In the genomic region with DNA sequence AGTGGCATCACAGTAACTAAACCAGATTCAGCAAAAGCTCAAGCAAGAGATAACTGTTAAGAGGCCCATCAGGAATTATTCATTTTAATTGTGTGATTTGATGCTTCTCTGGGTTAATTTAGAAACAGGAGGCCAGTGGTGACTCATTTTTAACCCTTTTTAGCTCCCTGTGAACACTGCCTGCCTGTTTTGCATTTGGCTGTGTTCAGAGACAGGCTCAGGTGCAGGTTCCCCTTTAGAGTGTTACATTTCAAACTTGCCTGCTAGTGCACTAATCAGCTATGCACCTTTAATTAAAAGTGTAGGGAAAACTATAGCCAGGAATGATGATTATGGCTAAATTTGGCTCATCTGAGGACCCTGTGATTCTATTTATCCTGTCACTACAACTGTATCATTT, we compare ENCODE assay signal across 13 cellular contexts. TPM values are rescaled to one million over a fixed set of nuclear protein-coding genes. Genes with fewer than 3 reads are reported as not detected.
DNase-seq lines count a peak whose midpoint lies in the region; ATAC-seq and TF ChIP-seq lines count a peak whose summit lies in the region.
"Had no signal": no experiment of that assay in that cellular context is flagged by ENCODE, and none has a peak within 500 bp of the region (broad histone marks: within the 10 kb centered on the region; RNA-seq: fewer than 3 reads in every experiment).

No MANE protein-coding gene starts in this region.

- no peak overlapping the region for H3K23ac ChIP-seq in mesenchymal stem cell (ENCODE audit: low read length in 2 of 2)

- peaks cover 6% of the 10 kb centered on the region for H3K79me1 ChIP-seq in mesenchymal stem cell (replicated peaks; ENCODE audit: low read length, poor library complexity, severe bottlenecking)

- no peak overlapping the region for H3K27ac Mint-ChIP-seq in activated CD8-positive, alpha-beta memory T cell treated with anti-CD3 and anti-CD28 coated beads, Interleukin-2, amount 10 ng/mL, durations not matched to agents 7 days and 5 days
- H3K27ac Mint-ChIP-seq in mesothelial cell of epicardium: no peak overlapping the region
- H3K27ac Mint-ChIP-seq: activated CD4-positive, alpha-beta T cell treated with anti-CD3 and anti-CD28 coated beads, Interleukin-2, amount 10 ng/mL, durations not matched to agents 24 days and 14 days; HFFc6 had no signal

- no peak overlapping the region for H3K4me2 ChIP-seq in mesenchymal stem cell (ENCODE audit: low read length, poor library complexity, severe bottlenecking)

- H3K27me3 ChIP-seq in mesenchymal stem cell (ENCODE audit: control insufficient read depth in 1 of 2, insufficient read depth in 1 of 2, low read length in 2 of 2): no peaks in the 10 kb centered on the region
- H3K27me3 ChIP-seq: BLaER1 treated with 17β-estradiol and CSF1 and Interleukin-3, amounts not matched to agents 10 nM and 100 nM had no signal

- no peak overlapping the region for H3K14ac ChIP-seq in mesenchymal stem cell (ENCODE audit: low read length in 2 of 2)

- no peak overlapping the region for H2BK15ac ChIP-seq in mesenchymal stem cell (ENCODE audit: low read depth, poor library complexity, severe bottlenecking)

- H4K91ac ChIP-seq in mesenchymal stem cell (ENCODE audit: low read length): no peak overlapping the region

- no peak overlapping the region for H3K4me3 ChIP-seq in mesenchymal stem cell (ENCODE audit: insufficient read depth in 1 of 2, low read depth in 1 of 2, low read length in 2 of 2)
- H3K4me3 ChIP-seq: BLaER1 treated with 17β-estradiol and CSF1 and Interleukin-3, amounts not matched to agents 10 nM and 100 nM had no signal

- H3K4me1 ChIP-seq in mesenchymal stem cell (ENCODE audit: control insufficient read depth, insufficient read depth, low read depth, low read length): peaks cover 1% of the 10 kb centered on the region
- H3K4me1 ChIP-seq: parathyroid adenoma had no signal

- peaks cover 77% of the 10 kb centered on the region for H3K4me1 Mint-ChIP-seq in activated CD8-positive, alpha-beta memory T cell treated with anti-CD3 and anti-CD28 coated beads, Interleukin-2, amount 10 ng/mL, durations not matched to agents 7 days and 5 days
- H3K4me1 Mint-ChIP-seq in mesothelial cell of epicardium: peaks cover 14% of the 10 kb centered on the region

- H2BK120ac ChIP-seq in mesenchymal stem cell (ENCODE audit: low read depth, low read length): no peak overlapping the region

- H2BK5ac ChIP-seq in mesenchymal stem cell (ENCODE audit: low read depth, low read length, poor library complexity, severe bottlenecking): no peak overlapping the region

- no peaks in the 10 kb centered on the region for H3K9me3 ChIP-seq in mesenchymal stem cell (ENCODE audit: control insufficient read depth, low read length)
- H3K9me3 ChIP-seq: BLaER1 treated with 17β-estradiol and CSF1 and Interleukin-3, amounts not matched to agents 10 nM and 100 nM had no signal

- no peak overlapping the region for H3K9ac ChIP-seq in mesenchymal stem cell (ENCODE audit: low read length)
- H3K9ac ChIP-seq: BLaER1 treated with 17β-estradiol and CSF1 and Interleukin-3, amounts not matched to agents 10 nM and 100 nM; parathyroid adenoma had no signal

- H3K27me3 Mint-ChIP-seq in activated CD8-positive, alpha-beta memory T cell treated with anti-CD3 and anti-CD28 coated beads, Interleukin-2, amount 10 ng/mL, durations not matched to agents 7 days and 5 days: no peaks in the 10 kb centered on the region
- peaks cover 2% of the 10 kb centered on the region for H3K27me3 Mint-ChIP-seq in mesothelial cell of epicardium (ENCODE audit: low read depth)
- H3K27me3 Mint-ChIP-seq: activated CD4-positive, alpha-beta T cell treated with anti-CD3 and anti-CD28 coated beads, Interleukin-2, amount 10 ng/mL, durations not matched to agents 24 days and 14 days had no signal

- no peak overlapping the region for H3K18ac ChIP-seq in mesenchymal stem cell (ENCODE audit: low read depth in 1 of 2, low read length in 2 of 2)

- no peak overlapping the region for H3K4ac ChIP-seq in mesenchymal stem cell (ENCODE audit: low read depth in 1 of 2, low read length in 2 of 2)

- peak; percentile 70 for ATAC-seq in activated CD8-positive, alpha-beta memory T cell treated with anti-CD3 and anti-CD28 coated beads, Interleukin-2, amount 10 ng/mL, durations not matched to agents 7 days and 5 days
- ATAC-seq in GM21526 (IDR thresholded peaks at IDR 0.05; ENCODE audit: low FRiP score, unreplicated experiment): peak; percentile 60
- peak; percentile 44 for ATAC-seq in HG03439 (IDR thresholded peaks at IDR 0.05; ENCODE audit: unreplicated experiment)

- no peak overlapping the region for H3K27ac ChIP-seq in mesenchymal stem cell (ENCODE audit: low read length, poor library complexity, severe bottlenecking)
- H3K27ac ChIP-seq: BLaER1 treated with 17β-estradiol and CSF1 and Interleukin-3, amounts not matched to agents 10 nM and 100 nM; parathyroid adenoma had no signal

- peaks cover 45% of the 10 kb centered on the region for H3K36me3 Mint-ChIP-seq in activated CD8-positive, alpha-beta memory T cell treated with anti-CD3 and anti-CD28 coated beads, Interleukin-2, amount 10 ng/mL, durations not matched to agents 7 days and 5 days
- no peaks in the 10 kb centered on the region for H3K36me3 Mint-ChIP-seq in mesothelial cell of epicardium

- H4K8ac ChIP-seq in mesenchymal stem cell (ENCODE audit: low read length): no peak overlapping the region

- TF ChIP-seq CTCF in mesothelial cell of epicardium (IDR thresholded peaks at IDR 0.05; ENCODE audit: unreplicated experiment): no peak

- no peak overlapping the region for H2AFZ ChIP-seq in mesenchymal stem cell (ENCODE audit: low read depth, low read length)
- H2AFZ ChIP-seq: parathyroid adenoma had no signal

- H2AK5ac ChIP-seq in mesenchymal stem cell (ENCODE audit: low read length, severe bottlenecking): no peak overlapping the region

- DNase-seq in activated CD8-positive, alpha-beta memory T cell treated with anti-CD3 and anti-CD28 coated beads, Interleukin-2, amount 10 ng/mL, durations not matched to agents 7 days and 5 days: peak; percentile 52
- DNase-seq in activated CD8-positive, alpha-beta memory T cell treated with anti-CD3 and anti-CD28 coated beads, Interleukin-2, amount 50 U/mL, for 4 hours: no peak
- DNase-seq in mesenchymal stem cell (peak; percentile 23), mesothelial cell of epicardium (ENCODE audit: low spot score in 2 of 2, unreplicated experiment in 2 of 2) (no peak)
- no peak for DNase-seq in activated T-cell treated with anti-CD3 and anti-CD28 coated beads, Interleukin-2, amount 50 U/mL, for 1 hour
- no peak for DNase-seq in activated CD4-positive, CD25-positive, alpha-beta regulatory T cell (lab: John Stamatoyannopoulos, UW)
- DNase-seq: activated CD4-positive, alpha-beta T cell treated with anti-CD3 and anti-CD28 coated beads, Interleukin-2, amount 10 ng/mL, durations not matched to agents 24 days and 14 days; HFFc6; stimulated activated CD8-positive, alpha-beta memory T cell treated with anti-CD3 and anti-CD28 coated beads, Interleukin-4, amount 100 ng/mL, for 48 hours had no signal

- H3K36me3 ChIP-seq in mesenchymal stem cell (ENCODE audit: control insufficient read depth in 1 of 2, insufficient read depth in 2 of 2, low read depth in 1 of 2, low read length in 2 of 2): no peaks in the 10 kb centered on the region
- H3K36me3 ChIP-seq: BLaER1 treated with 17β-estradiol and CSF1 and Interleukin-3, amounts not matched to agents 10 nM and 100 nM had no signal

- H3K9me3 Mint-ChIP-seq in activated CD8-positive, alpha-beta memory T cell treated with anti-CD3 and anti-CD28 coated beads, Interleukin-2, amount 10 ng/mL, durations not matched to agents 7 days and 5 days (ENCODE audit: low read depth): no peaks in the 10 kb centered on the region
- no peaks in the 10 kb centered on the region for H3K9me3 Mint-ChIP-seq in mesothelial cell of epicardium
- H3K9me3 Mint-ChIP-seq: activated CD4-positive, alpha-beta T cell treated with anti-CD3 and anti-CD28 coated beads, Interleukin-2, amount 10 ng/mL, durations not matched to agents 24 days and 14 days; HFFc6 had no signal

- CTCF ChIA-PET in activated CD8-positive, alpha-beta memory T cell treated with anti-CD3 and anti-CD28 coated beads, Interleukin-2, amount 10 ng/mL, durations not matched to agents 7 days and 5 days (lab: Charles Lee): interaction anchor here (1.1 to 2.3 kb wide), 7 partner anchors 9 to 63 kb away, joined by 3 to 11 read pairs (median 4); no protein-coding TSS in a partner anchor

- H2BK12ac ChIP-seq in mesenchymal stem cell (ENCODE audit: low read length in 2 of 2): no peak overlapping the region

- H3K4me3 Mint-ChIP-seq in activated CD8-positive, alpha-beta memory T cell treated with anti-CD3 and anti-CD28 coated beads, Interleukin-2, amount 10 ng/mL, durations not matched to agents 7 days and 5 days: peak overlapping the region; percentile 4
- H3K4me3 Mint-ChIP-seq in mesothelial cell of epicardium: no peak overlapping the region
- H3K4me3 Mint-ChIP-seq: HFFc6 had no signal

RNA-seq across cellular contexts. Expression of a gene that starts 6.5 kb away (rescaled TPM):
- 10 to 100 TPM; 29.2 to 53.0 TPM for total RNA-seq in activated CD8-positive, alpha-beta memory T cell treated with anti-CD3 and anti-CD28 coated beads, Interleukin-2, amount 10 ng/mL, durations not matched to agents 7 days and 5 days
- polyA plus RNA-seq in mesenchymal stem cell (2013, experiment 1 of 2): 8.3 TPM
- 9.1 TPM for polyA plus RNA-seq in mesenchymal stem cell (2013, experiment 2 of 2)
- total RNA-seq in mesothelial cell of epicardium: 2.8 to 3.8 TPM (median 3.6 TPM) in 3 replicates

RNA-seq across cellular contexts. Expression of a gene that starts 34.9 kb away (rescaled TPM):
- total RNA-seq in activated CD8-positive, alpha-beta memory T cell treated with anti-CD3 and anti-CD28 coated beads, Interleukin-2, amount 10 ng/mL, durations not matched to agents 7 days and 5 days: under 1 TPM in 1 of 2 experiments, not detected in 1; 0.37 TPM
- polyA plus RNA-seq in mesenchymal stem cell (2013, experiment 1 of 2): not detected
- 0.04 TPM for polyA plus RNA-seq in mesenchymal stem cell (2013, experiment 2 of 2)
- 0.63 to 0.91 TPM (median 0.72 TPM) in 3 replicates for total RNA-seq in mesothelial cell of epicardium
- total RNA-seq: activated CD4-positive, alpha-beta T cell treated with anti-CD3 and anti-CD28 coated beads, Interleukin-2, amount 10 ng/mL, durations not matched to agents 24 days and 14 days; HFFc6 had no signal

Comparison
In these comparisons a context has a peak if more than half of its experiments do, and no peak if none do; other contexts are left out.
1. DNase-seq: peak in activated CD8-positive, alpha-beta memory T cell treated with anti-CD3 and anti-CD28 coated beads, Interleukin-2, amount 10 ng/mL, durations not matched to agents 7 days and 5 days (single experiment) and mesenchymal stem cell (single experiment); none in activated CD8-positive, alpha-beta memory T cell treated with anti-CD3 and anti-CD28 coated beads, Interleukin-2, amount 50 U/mL, for 4 hours (single experiment), mesothelial cell of epicardium (0 of 2), activated T-cell treated with anti-CD3 and anti-CD28 coated beads, Interleukin-2, amount 50 U/mL, for 1 hour (single experiment) and activated CD4-positive, CD25-positive, alpha-beta regulatory T cell (0 of 4).
2. Peak in every context shown above with its lines, with median percentiles within 50 percentile points of each other: ATAC-seq.